ENCODE assay signal across 10 cellular contexts in genomic region chr19:15280048-15280725, GRCh38. TPM values are rescaled to one million over a fixed set of nuclear protein-coding genes. Genes with fewer than 3 reads are reported as not detected.
DNase-seq lines count a peak whose midpoint lies in the region; ATAC-seq and TF ChIP-seq lines count a peak whose summit lies in the region.
"Had no signal": no experiment of that assay in that cellular context is flagged by ENCODE, and none has a peak within 500 bp of the region (broad histone marks: within the 10 kb centered on the region; RNA-seq: fewer than 3 reads in every experiment).

No MANE protein-coding gene starts in this region.

- H3K4me3 ChIP-seq in BE2C (ENCODE audit: low read depth, low read length) = peak overlapping the region; percentile 1; the same call in 1 of the 2 replicates
- no peak overlapping the region for H3K4me3 ChIP-seq in PC-9

- no peaks in the 10 kb centered on the region for H3K36me3 ChIP-seq in BE2C
- H3K36me3 ChIP-seq in PC-9 (ENCODE audit: low read depth) = no peaks in the 10 kb centered on the region

- H3K4me2 ChIP-seq in PC-9 = peak overlapping the region; percentile 49

- peaks cover 46% of the 10 kb centered on the region for H3K4me1 ChIP-seq in BE2C
- peaks cover 48% of the 10 kb centered on the region for H3K4me1 ChIP-seq in PC-9 (replicated peaks; ENCODE audit: insufficient read depth)

- H3K4me1 Mint-ChIP-seq in osteocyte (ENCODE audit: unreplicated experiment) = peaks cover 88% of the 10 kb centered on the region

- H2AFZ ChIP-seq in PC-9 = no peak overlapping the region

- H3K9me3 ChIP-seq in BE2C (no peaks in the 10 kb centered on the region), PC-9 (ENCODE audit: insufficient read depth, low read depth) (no peaks in the 10 kb centered on the region)

- H3F3A ChIP-seq in PC-9 (ENCODE audit: insufficient read depth, low read depth) = peaks cover 45% of the 10 kb centered on the region

- CTCF ChIA-PET in PC-9 (lab: Charles Lee) = interaction anchor here (0.5 kb wide), 1 partner anchor 30 kb away, joined by 3 read pairs; no protein-coding TSS in a partner anchor

- H3K79me2 ChIP-seq in PC-9 (ENCODE audit: low read depth) = peaks cover 100% of the 10 kb centered on the region

- H3K27me3 Mint-ChIP-seq in osteocyte (ENCODE audit: unreplicated experiment) = no peaks in the 10 kb centered on the region

- H4K20me1 ChIP-seq in PC-9 (ENCODE audit: insufficient read depth) = peaks cover 99% of the 10 kb centered on the region

- BruUV-seq in PC-9 (replicated peaks; lab: Mats Ljungman, UMichigan) = no TSS peak

- no peaks in the 10 kb centered on the region for H3K9me3 Mint-ChIP-seq in osteocyte (ENCODE audit: unreplicated experiment)

- POLR2A ChIA-PET in PC-9 (lab: Charles Lee; ENCODE audit: unreplicated experiment) = interaction anchor here (0.6 to 0.7 kb wide), 2 partner anchors 18 to 46 kb away, joined by 3 to 15 read pairs; no protein-coding TSS in a partner anchor

- H3K4me3 Mint-ChIP-seq in osteocyte (ENCODE audit: unreplicated experiment) = no peak overlapping the region

- TF ChIP-seq CTCF in BE2C (IDR thresholded peaks at IDR 0.05; ENCODE audit: low read depth, low read length) = no peak
- TF ChIP-seq CTCF in PC-9 (conservative IDR thresholded peaks at IDR 0.05) = no peak
- no peak for TF ChIP-seq CTCF in osteocyte (IDR thresholded peaks at IDR 0.05)

- H3K9me2 ChIP-seq in PC-9 (ENCODE audit: insufficient read depth) = no peaks in the 10 kb centered on the region

- peak; percentile 62 for DNase-seq in BE2C
- peak in 1 of 2 experiments; percentile 74 for DNase-seq in PC-9
- DNase-seq in fibroblast of gingiva (ENCODE audit: low read depth) = peak; percentile 72
- no peak for DNase-seq in osteocyte (ENCODE audit: extremely low spot score, unreplicated experiment)
- no peak for DNase-seq in GM03348 (ENCODE audit: low spot score)
- DNase-seq in NCI-H2107 treated with DMSO at 0.1 percent for 48 hours (lab: John Stamatoyannopoulos, UW; ENCODE audit: unreplicated experiment) = no peak
- no peak for DNase-seq in NCI-H187 treated with DMSO at 0.1 percent for 48 hours (lab: John Stamatoyannopoulos, UW)
- DNase-seq: Kasumi-1 had no signal

- no peaks in the 10 kb centered on the region for H3K36me3 Mint-ChIP-seq in osteocyte (ENCODE audit: unreplicated experiment)

- no peaks in the 10 kb centered on the region for H3K27me3 ChIP-seq in BE2C
- no peaks in the 10 kb centered on the region for H3K27me3 ChIP-seq in PC-9 (ENCODE audit: insufficient read depth, low read depth)

- H3K27ac ChIP-seq in PC-9 = peak overlapping the region; percentile 87

- H3K27ac Mint-ChIP-seq in osteocyte (ENCODE audit: unreplicated experiment) = peak overlapping the region; percentile 94

- intact Hi-C loops in PC-9 (cut with micrococcal nuclease; ENCODE audit: unreplicated experiment) = loop anchor here (5.0 kb wide), 1 partner anchor 137 kb away; the partner anchor contains the start of gene AKAP8L

- ATAC-seq in HG03039 (IDR thresholded peaks at IDR 0.05; ENCODE audit: unreplicated experiment) = no peak

RNA-seq across cellular contexts. Expression of gene EPHX3, which starts 47.9 kb away (rescaled TPM):
- polyA plus RNA-seq in BE2C (2012; ENCODE audit: insufficient read depth, insufficient read length, low read depth) = not detected
- total RNA-seq in PC-9 (2021) (17.7 and 20.1 TPM in 2 replicates), osteocyte (not detected in 2 replicates)
- total RNA-seq: T-helper 1 cell treated with Interleukin-12 subunit alpha and Interleukin-12 subunit beta and Interleukin-4 antibody, amounts not matched to agents 30 ng/mL and 1 ng/mL, for 36 hours had no signal

RNA-seq across cellular contexts. Expression of gene BRD4, which starts 52.2 kb away (rescaled TPM):
- 76.3 TPM for polyA plus RNA-seq in BE2C (2012; ENCODE audit: insufficient read depth, insufficient read length, low read depth)
- 109 and 138 TPM in 2 replicates for total RNA-seq in PC-9 (2021)
- 142 and 143 TPM in 2 replicates for total RNA-seq in osteocyte

Comparison
In these comparisons a context has a peak if more than half of its experiments do, and no peak if none do; other contexts are left out.
1. DNase-seq: peak in BE2C (single experiment) and fibroblast of gingiva (single experiment); none in osteocyte (single experiment), GM03348 (single experiment), NCI-H2107 treated with DMSO at 0.1 percent for 48 hours (single experiment) and NCI-H187 treated with DMSO at 0.1 percent for 48 hours (single experiment).
2. RNA of gene EPHX3, which starts 47.9 kb away (total RNA-seq): 17.7 to 20.1 TPM in PC-9; not detected in osteocyte; every median in the first group is over 10 times any median in the second.